ENCODE assay signal across 26 cellular contexts in the genomic region with DNA sequence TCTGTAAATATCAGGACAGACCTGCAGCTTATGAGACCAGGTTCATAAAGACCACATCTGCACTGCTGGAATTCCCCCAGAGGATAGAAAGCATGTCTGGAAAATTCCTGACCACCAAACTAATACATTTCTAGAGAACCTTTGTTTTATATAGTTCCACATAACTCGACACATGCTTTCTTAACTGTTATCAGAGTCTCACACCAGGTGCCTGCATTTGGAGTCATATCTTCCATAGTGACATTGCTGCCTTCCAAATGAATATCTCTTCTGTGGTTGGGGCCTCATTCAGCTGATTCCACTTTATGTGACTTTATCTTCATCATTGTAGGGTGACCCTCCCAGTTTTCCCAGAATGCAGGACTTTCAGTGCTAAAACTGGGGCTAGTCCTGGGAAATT.
"Had no signal": no experiment of that assay in that cellular context is flagged by ENCODE, and none has a peak within 500 bp of the region (broad histone marks: within the 10 kb centered on the region; RNA-seq: fewer than 3 reads in every experiment).

No MANE protein-coding gene starts in this region.

- H3K27me3 Mint-ChIP-seq: activated CD4-positive, alpha-beta memory T cell treated with anti-CD3 and anti-CD28 coated beads, Interleukin-2, amount 10 ng/mL, durations not matched to agents 7 days and 5 days; activated CD4-positive, alpha-beta T cell treated with anti-CD3 and anti-CD28 coated beads, Interleukin-2, amount 10 ng/mL, durations not matched to agents 7 days and 5 days; activated CD8-positive, alpha-beta memory T cell treated with anti-CD3 and anti-CD28 coated beads, Interleukin-2, amount 10 ng/mL, durations not matched to agents 7 days and 5 days; naive thymus-derived CD8-positive, alpha-beta T cell had no signal

- H3K36me3 Mint-ChIP-seq: activated CD8-positive, alpha-beta memory T cell treated with anti-CD3 and anti-CD28 coated beads, Interleukin-2, amount 10 ng/mL, durations not matched to agents 7 days and 5 days; activated naive CD4-positive, alpha-beta T cell treated with anti-CD3 and anti-CD28 coated beads, Interleukin-2, amount 10 ng/mL, durations not matched to agents 7 days and 5 days; naive thymus-derived CD8-positive, alpha-beta T cell; WTC11 had no signal

- ATAC-seq: activated CD8-positive, alpha-beta memory T cell treated with anti-CD3 and anti-CD28 coated beads, Interleukin-2, amount 10 ng/mL, durations not matched to agents 7 days and 5 days; foreskin keratinocyte; heart left ventricle; left lobe of liver; lower lobe of right lung; naive thymus-derived CD8-positive, alpha-beta T cell; psoas muscle; upper lobe of right lung; WTC11 had no signal

- H3K4me3 Mint-ChIP-seq: activated CD4-positive, alpha-beta memory T cell treated with anti-CD3 and anti-CD28 coated beads, Interleukin-2, amount 10 ng/mL, durations not matched to agents 7 days and 5 days; activated CD4-positive, alpha-beta T cell treated with anti-CD3 and anti-CD28 coated beads, Interleukin-2, amount 10 ng/mL, durations not matched to agents 7 days and 5 days; activated CD8-positive, alpha-beta memory T cell treated with anti-CD3 and anti-CD28 coated beads, Interleukin-2, amount 10 ng/mL, durations not matched to agents 7 days and 5 days; activated naive CD4-positive, alpha-beta T cell treated with anti-CD3 and anti-CD28 coated beads, Interleukin-2, amount 10 ng/mL, durations not matched to agents 7 days and 5 days; endodermal cell; naive thymus-derived CD8-positive, alpha-beta T cell; neural crest cell; WTC11 had no signal

- H3K27ac Mint-ChIP-seq: activated CD4-positive, alpha-beta memory T cell treated with anti-CD3 and anti-CD28 coated beads, Interleukin-2, amount 10 ng/mL, durations not matched to agents 7 days and 5 days; activated CD4-positive, alpha-beta T cell treated with anti-CD3 and anti-CD28 coated beads, Interleukin-2, amount 10 ng/mL, durations not matched to agents 7 days and 5 days; activated CD8-positive, alpha-beta memory T cell treated with anti-CD3 and anti-CD28 coated beads, Interleukin-2, amount 10 ng/mL, durations not matched to agents 7 days and 5 days; activated naive CD4-positive, alpha-beta T cell treated with anti-CD3 and anti-CD28 coated beads, Interleukin-2, amount 10 ng/mL, durations not matched to agents 7 days and 5 days; endodermal cell; WTC11 had no signal

- H3K4me1 Mint-ChIP-seq: activated CD4-positive, alpha-beta memory T cell treated with anti-CD3 and anti-CD28 coated beads, Interleukin-2, amount 10 ng/mL, durations not matched to agents 7 days and 5 days; activated CD4-positive, alpha-beta T cell treated with anti-CD3 and anti-CD28 coated beads, Interleukin-2, amount 10 ng/mL, durations not matched to agents 7 days and 5 days; activated CD8-positive, alpha-beta memory T cell treated with anti-CD3 and anti-CD28 coated beads, Interleukin-2, amount 10 ng/mL, durations not matched to agents 7 days and 5 days; activated naive CD4-positive, alpha-beta T cell treated with anti-CD3 and anti-CD28 coated beads, Interleukin-2, amount 10 ng/mL, durations not matched to agents 7 days and 5 days; naive thymus-derived CD8-positive, alpha-beta T cell had no signal

- DNase-seq: activated CD4-positive, alpha-beta memory T cell treated with anti-CD3 and anti-CD28 coated beads, Interleukin-2, amount 10 ng/mL, durations not matched to agents 7 days and 5 days; activated CD4-positive, alpha-beta T cell treated with anti-CD3 and anti-CD28 coated beads for 1 hour; activated CD4-positive, alpha-beta T cell treated with anti-CD3 and anti-CD28 coated beads, Interleukin-2, amount 10 ng/mL, durations not matched to agents 7 days and 5 days; activated CD8-positive, alpha-beta memory T cell treated with anti-CD3 and anti-CD28 coated beads, Interleukin-2, amount 10 ng/mL, durations not matched to agents 7 days and 5 days; activated gamma-delta T cell; activated naive CD4-positive, alpha-beta T cell treated with anti-CD3 and anti-CD28 coated beads, Interleukin-2, amount 10 ng/mL, durations not matched to agents 7 days and 5 days; amygdala; central memory CD4-positive, alpha-beta T cell; endodermal cell; foreskin keratinocyte; heart left ventricle; hypothalamus; lower lobe of right lung; mesenchymal stem cell; naive thymus-derived CD8-positive, alpha-beta T cell; nucleus accumbens; psoas muscle; sigmoid colon; small intestine; stimulated activated CD4-positive, alpha-beta T cell treated with anti-CD3 and anti-CD28 coated beads, Interleukin-2, amount 100 ng/mL, for 24 hours; stomach; thyroid gland; upper lobe of right lung had no signal

- H3K9me3 Mint-ChIP-seq: activated CD4-positive, alpha-beta memory T cell treated with anti-CD3 and anti-CD28 coated beads, Interleukin-2, amount 10 ng/mL, durations not matched to agents 7 days and 5 days; activated CD4-positive, alpha-beta T cell treated with anti-CD3 and anti-CD28 coated beads, Interleukin-2, amount 10 ng/mL, durations not matched to agents 7 days and 5 days; activated naive CD4-positive, alpha-beta T cell treated with anti-CD3 and anti-CD28 coated beads, Interleukin-2, amount 10 ng/mL, durations not matched to agents 7 days and 5 days; endodermal cell; naive thymus-derived CD8-positive, alpha-beta T cell; WTC11 had no signal
